8 cellular contexts compared by ENCODE assay signal in the genomic region with DNA sequence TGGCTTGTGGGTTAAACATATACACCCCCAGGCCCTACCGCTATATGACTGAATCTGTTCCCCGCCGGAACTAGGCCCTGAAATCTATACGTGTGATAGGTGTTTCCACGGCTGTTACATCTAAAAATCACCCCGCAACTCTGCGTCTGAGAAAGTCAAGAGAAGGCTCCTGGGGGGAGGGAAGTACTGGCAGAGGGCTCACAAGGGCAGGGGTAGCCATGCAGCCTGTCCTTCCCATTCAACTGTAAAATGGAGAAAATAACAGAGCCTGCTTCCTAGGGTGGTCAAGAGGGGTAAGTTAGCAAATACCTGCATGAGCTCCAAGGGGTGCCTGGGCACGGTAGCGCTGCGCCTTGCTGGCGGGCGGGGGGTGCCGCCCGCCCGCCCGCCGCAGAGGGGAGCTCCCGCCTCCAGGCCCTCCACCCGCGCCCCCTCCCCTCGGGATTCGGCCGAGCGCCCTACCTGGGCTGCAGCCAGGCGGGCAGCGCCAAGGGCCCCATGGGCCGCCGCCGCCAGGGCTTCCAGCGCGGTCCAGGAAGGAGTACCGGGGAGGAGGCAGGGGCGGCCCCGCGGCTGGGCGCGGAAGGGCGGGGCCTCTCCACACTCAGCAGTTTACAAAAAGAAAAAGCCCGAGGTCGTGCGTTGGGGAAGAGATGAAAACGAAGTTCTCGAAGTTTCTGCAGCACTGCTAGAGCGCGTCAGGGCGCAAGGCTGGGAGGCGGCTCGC. TPM values are rescaled to one million over a fixed set of nuclear protein-coding genes. Genes with fewer than 3 reads are reported as not detected.
A peak's percentile ranks its signal among the peaks of the same experiment; 100 is the strongest.
DNase-seq lines count a peak whose midpoint lies in the region; ATAC-seq, FAIRE-seq and TF ChIP-seq lines count a peak whose summit lies in the region.

A gene with protein sequence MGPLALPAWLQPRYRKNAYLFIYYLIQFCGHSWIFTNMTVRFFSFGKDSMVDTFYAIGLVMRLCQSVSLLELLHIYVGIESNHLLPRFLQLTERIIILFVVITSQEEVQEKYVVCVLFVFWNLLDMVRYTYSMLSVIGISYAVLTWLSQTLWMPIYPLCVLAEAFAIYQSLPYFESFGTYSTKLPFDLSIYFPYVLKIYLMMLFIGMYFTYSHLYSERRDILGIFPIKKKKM (minus strand): TSS at position 550 of the 727 bp plus-strand sequence. CDS start 50 bp downstream, at position 500.

- TF ChIP-seq POLR2A in GM12878 (IDR thresholded peaks at IDR 0.05; ENCODE audit: low read depth, low read length) = peak; percentile 75

- SMC1A ChIA-PET in GM12878 (lab: Charles Lee; ENCODE audit: uncharacterized antibody, unreplicated experiment) = interaction anchor here (0.6 to 2.5 kb wide), 12 partner anchors 11 to 1847 kb away, joined by 3 to 14 read pairs (median 4); no protein-coding TSS in a partner anchor

- RAD21 ChIA-PET in GM12878 (lab: Charles Lee; ENCODE audit: unreplicated experiment) = interaction anchor here (0.6 to 1.9 kb wide), 10 partner anchors 34 to 391 kb away, joined by 3 to 7 read pairs (median 3); no protein-coding TSS in a partner anchor

- H3K27ac Mint-ChIP-seq in T-helper 2 cell treated with Interferon-gamma antibody and Interleukin-4, amounts not matched to agents 5 μg/mL and 100 μg/mL, for 36 hours = peak within 1 kb of the TSS; percentile 72

- H3K4me1 ChIP-seq in GM12878 (ENCODE audit: control insufficient read depth, insufficient read depth, low read length) = peaks cover 5% of the 10 kb centered on the region

- peak within 1 kb of the TSS; percentile 73 for H2AFZ ChIP-seq in GM12878 (ENCODE audit: control insufficient read depth, low read depth, low read length)

- TF ChIP-seq CTCF in AG09309 (IDR thresholded peaks at IDR 0.05; ENCODE audit: control insufficient read depth, insufficient read depth, low read depth, low read length, missing control alignments) = no peak
- TF ChIP-seq CTCF in GM12878 (IDR thresholded peaks at IDR 0.05 in 2 of 3, conservative IDR thresholded peaks at IDR 0.05 in 1 of 3; ENCODE audit: control insufficient read depth in 2 of 3, extremely low read depth in 1 of 3, insufficient read depth in 1 of 3, low read depth in 3 of 3, low read length in 3 of 3) = no peak

- in situ Hi-C loops in GM12878 (cut with MboI) = no loop called here

- DNase-seq in AG09309 (ENCODE audit: low read depth) (no peak), GM12878 (ENCODE audit: low read depth, low spot score) (peak; percentile 27), iPS-NIHi7 (ENCODE audit: extremely low spot score) (peak; percentile 83), SHP77 (lab: John Stamatoyannopoulos, UW) (no peak)
- peak; percentile 62 for DNase-seq in T-helper 2 cell treated with Interferon-gamma antibody and Interleukin-4, amounts not matched to agents 5 μg/mL and 100 μg/mL, for 36 hours (ENCODE audit: low spot score)
- peak; percentile 37 to 50 for DNase-seq in stimulated activated CD4-positive, alpha-beta T cell treated with anti-CD3 and anti-CD28 coated beads, Interleukin-15, amount 100 ng/mL, for 1 hour (ENCODE audit: low read depth in 1 of 2, low spot score in 1 of 2)

- POLR2A ChIA-PET in GM12878 (lab: Charles Lee) = interaction anchor here (0.6 to 1.3 kb wide), 5 partner anchors 13 to 549 kb away, joined by 3 to 7 read pairs (median 5); no protein-coding TSS in a partner anchor

- CTCF ChIA-PET in GM12878 (lab: Yijun Ruan, JAX) = interaction anchor here (0.9 to 2.7 kb wide), 4 partner anchors 34 to 146 kb away, joined by 3 to 11 read pairs (median 4); no protein-coding TSS in a partner anchor

- TF ChIP-seq EP300 in GM12878 (IDR thresholded peaks at IDR 0.05; ENCODE audit: borderline replicate concordance in 1 of 2, control insufficient read depth in 1 of 2, low read depth in 2 of 2, low read length in 2 of 2) = no peak

- peaks cover 2% of the 10 kb centered on the region for H3K27me3 Mint-ChIP-seq in T-helper 2 cell treated with Interferon-gamma antibody and Interleukin-4, amounts not matched to agents 5 μg/mL and 100 μg/mL, for 36 hours (ENCODE audit: low read depth)

- H3K27me3 ChIP-seq in GM12878 (replicated peaks in 1 of 2; ENCODE audit: control insufficient read depth in 2 of 2, insufficient read depth in 2 of 2, low read length in 1 of 2) = no peaks in the 10 kb centered on the region

- peak within 1 kb of the TSS; percentile 62 for H3K27ac ChIP-seq in GM12878 (ENCODE audit: control insufficient read depth, insufficient read depth)

- intact Hi-C loops in GM12878 (cut with micrococcal nuclease; ENCODE audit: unreplicated experiment) = loop anchor here (2.0 kb wide), 2 partner anchors 16 to 34 kb away; no protein-coding TSS in a partner anchor

- BruUV-seq in GM12878 (replicated peaks; lab: Mats Ljungman, UMichigan) = no TSS peak

- no peaks in the 10 kb centered on the region for H3K79me2 ChIP-seq in GM12878 (ENCODE audit: control insufficient read depth, insufficient read depth, low read length)

- peak within 1 kb of the TSS; percentile 59 for H3K4me3 Mint-ChIP-seq in T-helper 2 cell treated with Interferon-gamma antibody and Interleukin-4, amounts not matched to agents 5 μg/mL and 100 μg/mL, for 36 hours

- FAIRE-seq in GM12878 (lab: Jason Lieb, UNC) = no peak

- H3K4me2 ChIP-seq in GM12878 (ENCODE audit: control insufficient read depth, insufficient read depth) = peak within 1 kb of the TSS; percentile 84

- peaks cover 13% of the 10 kb centered on the region for H3K4me1 Mint-ChIP-seq in T-helper 2 cell treated with Interferon-gamma antibody and Interleukin-4, amounts not matched to agents 5 μg/mL and 100 μg/mL, for 36 hours (ENCODE audit: low read depth)

- peak within 1 kb of the TSS; percentile 70 for H3K9ac ChIP-seq in GM12878 (ENCODE audit: control insufficient read depth, insufficient read depth, low read length)

- H3K9me3 ChIP-seq in GM12878 (replicated peaks; ENCODE audit: control insufficient read depth, insufficient read depth, low read length) = no peaks in the 10 kb centered on the region

- no peaks in the 10 kb centered on the region for H4K20me1 ChIP-seq in GM12878 (ENCODE audit: control insufficient read depth, insufficient read depth)

- no peak for TF ChIP-seq RAD21 in GM12878 (IDR thresholded peaks at IDR 0.05; ENCODE audit: insufficient read depth, low read depth, low read length)

- 2% methylated on average over 28 of the region's 48 CpGs for WGBS in GM12878 (ENCODE audit: insufficient coverage, insufficient replicate concordance, low lambda C conversion rate, missing lambda C conversion rate)

- no peaks in the 10 kb centered on the region for H3K9me3 Mint-ChIP-seq in T-helper 2 cell treated with Interferon-gamma antibody and Interleukin-4, amounts not matched to agents 5 μg/mL and 100 μg/mL, for 36 hours

- no peaks in the 10 kb centered on the region for H3K36me3 ChIP-seq in GM12878 (ENCODE audit: control insufficient read depth in 2 of 2, insufficient read depth in 2 of 2, low read length in 1 of 2)

- peaks cover 24% of the 10 kb centered on the region for H3K36me3 Mint-ChIP-seq in T-helper 2 cell treated with Interferon-gamma antibody and Interleukin-4, amounts not matched to agents 5 μg/mL and 100 μg/mL, for 36 hours (ENCODE audit: low read depth)

- ATAC-seq in GM18907 (IDR thresholded peaks at IDR 0.05; ENCODE audit: unreplicated experiment) (peak; percentile 81), HG03108 (IDR thresholded peaks at IDR 0.05; ENCODE audit: unreplicated experiment) (peak; percentile 75), GM12878 (peak; percentile 90)

- H3K4me3 ChIP-seq in AG09309 (ENCODE audit: control insufficient read depth, low read depth, low read length) (peak within 1 kb of the TSS; percentile 49), GM12878 (peak within 1 kb of the TSS; percentile 81)

TF ChIP-seq in GM12878, 131 proteins besides CTCF, POLR2A, EP300 and RAD21 (continues in another document):
- TF ChIP-seq EED (IDR thresholded peaks at IDR 0.05; ENCODE audit: low read depth) (peak; percentile 56; the same call in 1 of the 2 replicates), PML (IDR thresholded peaks at IDR 0.05; ENCODE audit: low read length) (no peak), SREBF1 (IDR thresholded peaks at IDR 0.05; ENCODE audit: low read length) (no peak), FOXM1 (IDR thresholded peaks at IDR 0.05; ENCODE audit: low read depth, low read length) (no peak), TCF3 (IDR thresholded peaks at IDR 0.05; ENCODE audit: borderline replicate concordance, insufficient read depth, low read depth, low read length) (no peak), ZBED1 (IDR thresholded peaks at IDR 0.05; ENCODE audit: borderline replicate concordance) (no peak), GABPA (IDR thresholded peaks at IDR 0.05; ENCODE audit: low read depth) (peak; percentile 50; the same call in 1 of the 2 replicates), NR2F1 (conservative IDR thresholded peaks at IDR 0.05) (0 out of 2 replicates have a peak, but pooled peaks have one; percentile 25), IKZF1 (conservative IDR thresholded peaks at IDR 0.05) (peak; percentile 48; the same call in 1 of the 2 replicates), RCOR1 (conservative IDR thresholded peaks at IDR 0.05; ENCODE audit: low read depth, low read length) (no peak)

RNA-seq across cellular contexts. Expression of the gene that starts here (rescaled TPM):
- total RNA-seq in GM12878 (2013; cell fraction: nucleolus; rRNA removed) = 30.8 and 33.4 TPM in 2 replicates
- total RNA-seq in GM12878 (2014; rRNA removed) (7.5 and 9.5 TPM in 2 replicates), GM12878 (2014; rRNA removed; fragmentation: Illumina TruSeq; extraction: Trizol) (7.1 and 7.2 TPM in 2 replicates), GM12878 (2021) (5.1 and 5.8 TPM in 2 replicates)
- 2.5 TPM for polyA plus RNA-seq in GM12878 (2011; ENCODE audit: low read depth)
- polyA plus RNA-seq in GM12878 (2011; rRNA removed) (7.6 and 10.8 TPM in 2 replicates), GM12878 (2014; fragmentation: Illumina TruSeq; extraction: Trizol) (7.1 and 10.3 TPM in 2 replicates), GM12878 (2014; fragmentation: Nextera tagmentation; extraction: Ambion mirVana) (1 to 10 TPM; 3.2 to 3.3 TPM), GM12878 (2014; rRNA removed) (4.2 and 5.5 TPM in 2 replicates), GM12878 (2016; fragmentation: Nextera tagmentation; extraction: Ambion mirVana) (1 to 10 TPM; 4.7 to 4.8 TPM)
- polyA plus RNA-seq in GM12878 (2011; cell fraction: cytosol; rRNA removed) = 3.2 and 3.7 TPM in 2 replicates
- 3.6 and 4.5 TPM in 2 replicates for polyA plus RNA-seq in GM12878 (2011; cell fraction: nucleus; rRNA removed)
- polyA plus RNA-seq in GM12878 (2012) = 4.4 and 4.5 TPM in 2 replicates
- polyA minus RNA-seq in GM12878 (2011; rRNA and poly(A)+ RNA removed) = 7.9 and 8.6 TPM in 2 replicates
- 1.3 and 1.9 TPM in 2 replicates for polyA minus RNA-seq in GM12878 (2011; cell fraction: cytosol; rRNA and poly(A)+ RNA removed)
- polyA minus RNA-seq in GM12878 (2011; cell fraction: nucleus; rRNA and poly(A)+ RNA removed) = 6.4 and 7.6 TPM in 2 replicates

Comparison
In these comparisons a context has a peak if more than half of its experiments do, and no peak if none do; other contexts are left out.
1. DNase-seq: peak in T-helper 2 cell treated with Interferon-gamma antibody and Interleukin-4, amounts not matched to agents 5 μg/mL and 100 μg/mL, for 36 hours (single experiment), GM12878 (single experiment), iPS-NIHi7 (single experiment) and stimulated activated CD4-positive, alpha-beta T cell treated with anti-CD3 and anti-CD28 coated beads, Interleukin-15, amount 100 ng/mL, for 1 hour (2 of 2); none in AG09309 (single experiment) and SHP77 (0 of 2).
2. Peak in every context shown above with its lines, with median percentiles within 50 percentile points of each other: ATAC-seq.